In the genomic region with DNA sequence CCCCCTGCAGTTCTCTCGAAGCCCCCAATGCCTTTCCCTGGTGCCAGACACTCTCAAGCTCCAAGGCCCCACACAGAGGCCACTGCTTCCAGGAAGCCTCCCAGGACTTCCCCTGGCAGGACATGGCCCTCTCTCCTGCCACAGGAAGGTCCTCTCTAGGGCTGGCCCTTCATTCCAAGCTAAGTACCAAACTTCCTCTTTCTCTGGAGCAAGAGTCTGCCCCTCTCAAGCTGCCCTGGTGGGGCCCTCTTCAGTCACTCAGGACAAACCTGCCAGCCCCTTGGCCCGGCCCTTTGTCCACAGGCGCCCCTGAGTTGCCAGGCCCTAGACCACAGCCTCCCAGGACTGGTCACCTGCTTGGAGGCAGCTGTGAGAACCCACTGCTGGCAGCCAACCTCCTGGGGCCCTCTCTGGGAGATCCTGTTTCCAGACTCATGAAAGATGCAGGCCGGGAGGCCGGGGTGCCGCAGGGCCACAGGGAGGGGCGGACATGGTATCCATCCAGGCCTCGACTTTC, we compare ENCODE assay signal across 9 cellular contexts. TPM values are rescaled to one million over a fixed set of nuclear protein-coding genes. Genes with fewer than 3 reads are reported as not detected.
DNase-seq lines count a peak whose midpoint lies in the region; ATAC-seq and TF ChIP-seq lines count a peak whose summit lies in the region.
"Had no signal": no experiment of that assay in that cellular context is flagged by ENCODE, and none has a peak within 500 bp of the region (broad histone marks: within the 10 kb centered on the region; RNA-seq: fewer than 3 reads in every experiment).

No MANE protein-coding gene starts in this region.

- H3K4me1 Mint-ChIP-seq in activated T-helper 2 cell treated with anti-CD3 and anti-CD28 coated beads, Interferon-gamma antibody, Interleukin-2, Interleukin-4, amounts not matched to agents 10 μg/mL and 5 μg/mL and 100 μg/mL, durations not matched to agents 14 hours and 24 hours and 36 hours (ENCODE audit: low read depth) = peaks cover 36% of the 10 kb centered on the region

- peaks cover 24 to 73% of the 10 kb centered on the region in 2 experiments for H3K79me1 ChIP-seq in IMR-90 (ENCODE audit: low read depth in 1 of 2, low read length in 2 of 2)

- DNase-seq in IMR-90 (no peak), left ventricle myocardium superior (no peak), sciatic nerve (ENCODE audit: low spot score) (peak; percentile 62), HPDE6-E6E7 (ENCODE audit: extremely low spot score) (no peak), ACHN (no peak)
- no peak for DNase-seq in activated T-helper 2 cell treated with anti-CD3 and anti-CD28 coated beads, Interferon-gamma antibody, Interleukin-2, Interleukin-4, amounts not matched to agents 10 μg/mL and 5 μg/mL and 100 μg/mL, durations not matched to agents 14 hours and 24 hours and 36 hours (ENCODE audit: low spot score)

- H3K9ac ChIP-seq in IMR-90 (ENCODE audit: low read depth, low read length) = no peak overlapping the region

- H3K27ac Mint-ChIP-seq in activated T-helper 2 cell treated with anti-CD3 and anti-CD28 coated beads, Interferon-gamma antibody, Interleukin-2, Interleukin-4, amounts not matched to agents 10 μg/mL and 5 μg/mL and 100 μg/mL, durations not matched to agents 14 hours and 24 hours and 36 hours = peak overlapping the region; percentile 50

- peak overlapping the region; percentile 57 for H2AK9ac ChIP-seq in IMR-90 (replicated peaks; ENCODE audit: low read depth, low read length, poor library complexity)

- dilution Hi-C loops in IMR-90 (cut with HindIII; ENCODE audit: low sequenced_read_pairs, unreplicated experiment) = no loop called here

- H3K4ac ChIP-seq in IMR-90 (ENCODE audit: low read depth, low read length) = no peak overlapping the region

- H3K56ac ChIP-seq in IMR-90 (ENCODE audit: extremely low read depth, insufficient read depth, low read length) = no peak overlapping the region

- H3K27me3 Mint-ChIP-seq in activated T-helper 2 cell treated with anti-CD3 and anti-CD28 coated beads, Interferon-gamma antibody, Interleukin-2, Interleukin-4, amounts not matched to agents 10 μg/mL and 5 μg/mL and 100 μg/mL, durations not matched to agents 14 hours and 24 hours and 36 hours (ENCODE audit: low read depth) = no peaks in the 10 kb centered on the region
- H3K27me3 Mint-ChIP-seq: progenitor cell of endocrine pancreas had no signal

- intact Hi-C loops in IMR-90 (cut with micrococcal nuclease) (no loop called here), left ventricle myocardium superior (cut with micrococcal nuclease) (no loop called here), sciatic nerve (cut with DNase I) (no loop called here)
- intact Hi-C loops in activated T-helper 2 cell treated with anti-CD3 and anti-CD28 coated beads, Interferon-gamma antibody, Interleukin-2, Interleukin-4, amounts not matched to agents 10 μg/mL and 5 μg/mL and 100 μg/mL, durations not matched to agents 14 hours and 24 hours and 36 hours (cut with micrococcal nuclease) = no loop called here

- no TSS peak for BruUV-seq in IMR-90 (replicated peaks; lab: Mats Ljungman, UMichigan)

- H3K23ac ChIP-seq in IMR-90 (ENCODE audit: low read depth, low read length) = no peak overlapping the region

- no peak overlapping the region for H4K5ac ChIP-seq in IMR-90 (ENCODE audit: low read depth, low read length)

- no peak overlapping the region for H2AK5ac ChIP-seq in IMR-90 (ENCODE audit: low read depth, low read length)

- H3K9me1 ChIP-seq in IMR-90 (ENCODE audit: insufficient read depth, low read length) = peaks cover 21% of the 10 kb centered on the region; the same call in 1 of the 2 replicates

- H3K27me3 ChIP-seq in IMR-90 (ENCODE audit: control insufficient read depth, insufficient read depth, low read length) = no peaks in the 10 kb centered on the region

- no peak overlapping the region for H2BK20ac ChIP-seq in IMR-90 (ENCODE audit: low read depth, low read length)

- H3K9me3 Mint-ChIP-seq in activated T-helper 2 cell treated with anti-CD3 and anti-CD28 coated beads, Interferon-gamma antibody, Interleukin-2, Interleukin-4, amounts not matched to agents 10 μg/mL and 5 μg/mL and 100 μg/mL, durations not matched to agents 14 hours and 24 hours and 36 hours = no peaks in the 10 kb centered on the region

- H2BK120ac ChIP-seq in IMR-90 (ENCODE audit: low read depth, low read length) = no peak overlapping the region

- H3K4me2 ChIP-seq in IMR-90 (ENCODE audit: low read depth, low read length) = no peak overlapping the region

- TF ChIP-seq RAD21 in IMR-90 (IDR thresholded peaks at IDR 0.05; ENCODE audit: low read length) = no peak

- H3K4me3 ChIP-seq in IMR-90 (ENCODE audit: insufficient read depth, low read depth, low read length) = no peak overlapping the region

- no peak overlapping the region for H4K91ac ChIP-seq in IMR-90 (ENCODE audit: insufficient read depth, low read depth, low read length)

- peak overlapping the region; percentile 58 for H2AFZ ChIP-seq in IMR-90 (replicated peaks; ENCODE audit: low read length, poor library complexity)

- H3K36me3 Mint-ChIP-seq in activated T-helper 2 cell treated with anti-CD3 and anti-CD28 coated beads, Interferon-gamma antibody, Interleukin-2, Interleukin-4, amounts not matched to agents 10 μg/mL and 5 μg/mL and 100 μg/mL, durations not matched to agents 14 hours and 24 hours and 36 hours (ENCODE audit: low read depth) = peaks cover 79% of the 10 kb centered on the region

- H4K8ac ChIP-seq in IMR-90 (ENCODE audit: low read depth in 2 of 2, low read length in 2 of 2) = no peak overlapping the region

- H2BK5ac ChIP-seq in IMR-90 (ENCODE audit: low read depth, low read length, poor library complexity, severe bottlenecking) = no peak overlapping the region

- H2BK15ac ChIP-seq in IMR-90 (ENCODE audit: low read depth, low read length) = no peak overlapping the region

- TF ChIP-seq CTCF in IMR-90 (conservative IDR thresholded peaks at IDR 0.05; ENCODE audit: low read depth, low read length) = no peak

- 63% methylated on average over 4 of the region's 8 CpGs; no CpG with 5 or more reads in 1 of the 2 experiments for WGBS in IMR-90 (ENCODE audit: extremely low coverage in 2 of 2, insufficient read length in 1 of 2), 2 experiments

- H3K36me3 ChIP-seq in IMR-90 (ENCODE audit: control insufficient read depth, insufficient read depth, low read length) = peaks cover 17% of the 10 kb centered on the region

- H3K18ac ChIP-seq in IMR-90 (ENCODE audit: low read depth, low read length) = no peak overlapping the region

- in situ Hi-C loops in IMR-90 (cut with MboI; ENCODE audit: low sequenced_read_pairs) = no loop called here
- in situ Hi-C loops in ACHN (cut with HindIII; ENCODE audit: low pct_ligation_motif_present, low pct_unique_long_range_greater_than_20kb, low sequenced_read_pairs) = no loop called here

- no peak for TF ChIP-seq POLR2A in IMR-90 (IDR thresholded peaks at IDR 0.05; ENCODE audit: low read depth, low read length)

- ATAC-seq in IMR-90 (ENCODE audit: low read depth) (peak; percentile 43), left ventricle myocardium superior (peak; percentile 12), sciatic nerve (peak; percentile 6), HG03175 (IDR thresholded peaks at IDR 0.05; ENCODE audit: unreplicated experiment) (no peak), HG03108 (IDR thresholded peaks at IDR 0.05; ENCODE audit: unreplicated experiment) (no peak)

- POLR2A ChIA-PET in IMR-90 (lab: Charles Lee; ENCODE audit: unreplicated experiment) = no interaction called here

- no peaks in the 10 kb centered on the region for H3K9me3 ChIP-seq in IMR-90 (ENCODE audit: control insufficient read depth, insufficient read depth, low read length)

- H4K20me1 ChIP-seq in IMR-90 (ENCODE audit: insufficient read depth, low read length) = peaks cover 29% of the 10 kb centered on the region

- H3K27ac ChIP-seq in IMR-90 (ENCODE audit: insufficient read depth, low read length) = no peak overlapping the region

- CTCF ChIA-PET in IMR-90 (lab: Yijun Ruan, JAX) = no interaction called here

- no peak overlapping the region; the same call in 1 of the 2 replicates for H3K14ac ChIP-seq in IMR-90 (replicated peaks; ENCODE audit: low read depth, low read length)

- no peak overlapping the region for H3K4me3 Mint-ChIP-seq in activated T-helper 2 cell treated with anti-CD3 and anti-CD28 coated beads, Interferon-gamma antibody, Interleukin-2, Interleukin-4, amounts not matched to agents 10 μg/mL and 5 μg/mL and 100 μg/mL, durations not matched to agents 14 hours and 24 hours and 36 hours (ENCODE audit: low read depth)

- H3K4me1 ChIP-seq in IMR-90 (ENCODE audit: control insufficient read depth, insufficient read depth, low read length) = peaks cover 30% of the 10 kb centered on the region

RNA-seq across cellular contexts. Expression of a gene that starts 6.6 kb away (rescaled TPM):
- total RNA-seq in IMR-90 (2012; rRNA removed) = 21.9 and 24.7 TPM in 2 replicates
- polyA plus RNA-seq in IMR-90 (2012; rRNA removed) = 38.1 and 38.8 TPM in 2 replicates
- polyA plus RNA-seq in IMR-90 (2012; cell fraction: cytosol; rRNA removed) = 16.1 and 60.5 TPM in 2 replicates
- 21.8 and 35.9 TPM in 2 replicates for polyA plus RNA-seq in IMR-90 (2012; cell fraction: nucleus; rRNA removed; ENCODE audit: low replicate concordance)
- total RNA-seq in activated T-helper 2 cell treated with anti-CD3 and anti-CD28 coated beads, Interferon-gamma antibody, Interleukin-2, Interleukin-4, amounts not matched to agents 10 μg/mL and 5 μg/mL and 100 μg/mL, durations not matched to agents 14 hours and 24 hours and 36 hours = 113 and 114 TPM in 2 replicates
- total RNA-seq in left ventricle myocardium superior = 46.8 TPM
- 53.5 TPM for total RNA-seq in sciatic nerve

RNA-seq across cellular contexts. Expression of a gene that starts 31.4 kb away (rescaled TPM):
- total RNA-seq in IMR-90 (2012; rRNA removed) (17.4 and 23.3 TPM in 2 replicates), left ventricle myocardium superior (22.4 TPM), sciatic nerve (36.6 TPM)
- polyA plus RNA-seq in IMR-90 (2012; rRNA removed) = 111 and 126 TPM in 2 replicates
- 120 and 139 TPM in 2 replicates for polyA plus RNA-seq in IMR-90 (2012; cell fraction: cytosol; rRNA removed)
- 103 and 209 TPM in 2 replicates for polyA plus RNA-seq in IMR-90 (2012; cell fraction: nucleus; rRNA removed; ENCODE audit: low replicate concordance)
- total RNA-seq in activated T-helper 2 cell treated with anti-CD3 and anti-CD28 coated beads, Interferon-gamma antibody, Interleukin-2, Interleukin-4, amounts not matched to agents 10 μg/mL and 5 μg/mL and 100 μg/mL, durations not matched to agents 14 hours and 24 hours and 36 hours = 52.6 and 57.2 TPM in 2 replicates

RNA-seq across cellular contexts. Expression of a gene that starts 56.5 kb away (rescaled TPM):
- not detected in 2 replicates for total RNA-seq in IMR-90 (2012; rRNA removed)
- polyA plus RNA-seq in IMR-90 (2012; rRNA removed) = not detected in 2 replicates
- 0.01 TPM in 1 of 2 replicates, not detected in the other for polyA plus RNA-seq in IMR-90 (2012; cell fraction: cytosol; rRNA removed)
- polyA plus RNA-seq in IMR-90 (2012; cell fraction: nucleus; rRNA removed; ENCODE audit: low replicate concordance) = not detected in 2 replicates
- total RNA-seq in activated T-helper 2 cell treated with anti-CD3 and anti-CD28 coated beads, Interferon-gamma antibody, Interleukin-2, Interleukin-4, amounts not matched to agents 10 μg/mL and 5 μg/mL and 100 μg/mL, durations not matched to agents 14 hours and 24 hours and 36 hours = 1.2 and 1.6 TPM in 2 replicates
- 250 TPM for total RNA-seq in left ventricle myocardium superior
- total RNA-seq in sciatic nerve = 6.6 TPM

Comparison
In these comparisons a context has a peak if more than half of its experiments do, and no peak if none do; other contexts are left out.
1. ATAC-seq: peak in IMR-90 (single experiment), left ventricle myocardium superior (single experiment) and sciatic nerve (single experiment); none in HG03175 (single experiment) and HG03108 (single experiment).
2. RNA of a gene that starts 56.5 kb away (total RNA-seq): 250 TPM in left ventricle myocardium superior (single experiment); 6.6 TPM in sciatic nerve (single experiment), 1.2 to 1.6 TPM in activated T-helper 2 cell treated with anti-CD3 and anti-CD28 coated beads, Interferon-gamma antibody, Interleukin-2, Interleukin-4, amounts not matched to agents 10 μg/mL and 5 μg/mL and 100 μg/mL, durations not matched to agents 14 hours and 24 hours and 36 hours and not detected in IMR-90; every median in the first group is over 10 times any median in the second.